13 cellular contexts compared by ENCODE assay signal in genomic region chr3:121654493-121655385, GRCh38. TPM values are rescaled to one million over a fixed set of nuclear protein-coding genes. Genes with fewer than 3 reads are reported as not detected.
DNase-seq lines count a peak whose midpoint lies in the region; ATAC-seq, FAIRE-seq and TF ChIP-seq lines count a peak whose summit lies in the region.
"Had no signal": no experiment of that assay in that cellular context is flagged by ENCODE, and none has a peak within 500 bp of the region (broad histone marks: within the 10 kb centered on the region; RNA-seq: fewer than 3 reads in every experiment).

No MANE protein-coding gene starts in this region.

- H3K9me3 ChIP-seq in SK-N-SH = no peaks in the 10 kb centered on the region; the same call in 1 of the 2 replicates

- H3K4me2 ChIP-seq in SK-N-SH = no peak overlapping the region

- peak; percentile 34 for DNase-seq in GM10248 (ENCODE audit: extremely low spot score)
- DNase-seq in activated naive CD8-positive, alpha-beta T cell treated with anti-CD3 and anti-CD28 coated beads for 36 hours = no peak
- DNase-seq in SK-N-SH = no peak
- DNase-seq in D721Med (ENCODE audit: insufficient read length, low spot score) = no peak
- no peak for DNase-seq in GOT3 (lab: John Stamatoyannopoulos, UW)
- DNase-seq: activated CD4-positive, CD25-positive, alpha-beta regulatory T cell treated with anti-CD3 and anti-CD28 coated beads, Interleukin-2, amount 50 U/mL, for 72 hours; DMS79; NCI-H526 treated with DMSO at 0.1 percent for 48 hours had no signal

- H3K9me3 Mint-ChIP-seq in activated naive CD8-positive, alpha-beta T cell treated with anti-CD3 and anti-CD28 coated beads for 36 hours = no peaks in the 10 kb centered on the region

- no peak overlapping the region for H3K4me3 ChIP-seq in SK-N-SH (ENCODE audit: low read depth in 2 of 2, low read length in 1 of 2)
- H3K4me3 ChIP-seq: cardiac muscle cell had no signal

- H3K27me3 ChIP-seq in SK-N-SH (ENCODE audit: insufficient read depth) = no peaks in the 10 kb centered on the region
- H3K27me3 ChIP-seq: cardiac muscle cell had no signal

- no peak for TF ChIP-seq EP300 in SK-N-SH (IDR thresholded peaks at IDR 0.05; ENCODE audit: borderline replicate concordance in 1 of 2, low read depth in 1 of 2, low read length in 1 of 2)

- ATAC-seq in GM19351 (IDR thresholded peaks at IDR 0.05; ENCODE audit: unreplicated experiment) = peak; percentile 79
- ATAC-seq in HG03064 (IDR thresholded peaks at IDR 0.05; ENCODE audit: low read depth, unreplicated experiment) = peak; percentile 84
- no peak for ATAC-seq in HG03025 (IDR thresholded peaks at IDR 0.05; ENCODE audit: low FRiP score, unreplicated experiment)

- no peaks in the 10 kb centered on the region for H3K27me3 Mint-ChIP-seq in activated naive CD8-positive, alpha-beta T cell treated with anti-CD3 and anti-CD28 coated beads for 36 hours

- peak overlapping the region; percentile 83 for H3K27ac Mint-ChIP-seq in activated naive CD8-positive, alpha-beta T cell treated with anti-CD3 and anti-CD28 coated beads for 36 hours

- peaks cover 71% of the 10 kb centered on the region for H3K4me1 Mint-ChIP-seq in activated naive CD8-positive, alpha-beta T cell treated with anti-CD3 and anti-CD28 coated beads for 36 hours

- H4K20me1 ChIP-seq in SK-N-SH (ENCODE audit: insufficient read depth) = no peaks in the 10 kb centered on the region

- FAIRE-seq in D721Med (lab: Jason Lieb, UNC) = no peak

- POLR2A ChIA-PET in GM10248 (lab: Yijun Ruan, JAX) = no interaction called here
- POLR2A ChIA-PET in SK-N-SH (lab: Yijun Ruan, JAX) = no interaction called here

- CTCF ChIA-PET in GM10248 (lab: Yijun Ruan, JAX) (interaction anchor here (1.1 to 2.1 kb wide), 2 partner anchors 110 to 739 kb away, joined by 3 to 6 read pairs; partner anchors contain the start of gene POLQ), SK-N-SH (lab: Yijun Ruan, JAX) (no interaction called here)

- H3K9ac ChIP-seq in SK-N-SH = no peak overlapping the region
- H3K9ac ChIP-seq: parathyroid adenoma had no signal

- H3K9me2 ChIP-seq in SK-N-SH = no peaks in the 10 kb centered on the region

- H3K36me3 ChIP-seq in SK-N-SH (replicated peaks in 1 of 2; ENCODE audit: control insufficient read depth in 1 of 2, insufficient read depth in 2 of 2, low read length in 1 of 2) = no peaks in the 10 kb centered on the region
- H3K36me3 ChIP-seq: cardiac muscle cell had no signal

- H3K4me3 Mint-ChIP-seq in activated naive CD8-positive, alpha-beta T cell treated with anti-CD3 and anti-CD28 coated beads for 36 hours = peak overlapping the region; percentile 11

- no peaks in the 10 kb centered on the region for H3K4me1 ChIP-seq in SK-N-SH (ENCODE audit: control insufficient read depth in 1 of 2, insufficient read depth in 2 of 2, low read depth in 1 of 2, low read length in 1 of 2)
- H3K4me1 ChIP-seq: parathyroid adenoma had no signal

- TF ChIP-seq RAD21 in SK-N-SH (IDR thresholded peaks at IDR 0.05; ENCODE audit: low read length) = no peak

- no peak for TF ChIP-seq CTCF in GM10248 (IDR thresholded peaks at IDR 0.05; ENCODE audit: control extremely low read depth, extremely low read depth, low read depth, missing control alignments)
- no peak for TF ChIP-seq CTCF in SK-N-SH (IDR thresholded peaks at IDR 0.05)
- TF ChIP-seq CTCF in D721Med (IDR thresholded peaks at IDR 0.05; ENCODE audit: insufficient read depth, missing control alignments) = no peak

- peaks cover 74% of the 10 kb centered on the region for H3K36me3 Mint-ChIP-seq in activated naive CD8-positive, alpha-beta T cell treated with anti-CD3 and anti-CD28 coated beads for 36 hours

- 58% methylated on average over 6 of the region's 6 CpGs for WGBS in SK-N-SH (ENCODE audit: low lambda C conversion rate)

- no peaks in the 10 kb centered on the region for H3K79me2 ChIP-seq in SK-N-SH (ENCODE audit: insufficient read depth)
- H3K79me2 ChIP-seq: parathyroid adenoma had no signal

- H3K27ac ChIP-seq in SK-N-SH (ENCODE audit: low read depth in 2 of 2, low read length in 1 of 2) = no peak overlapping the region
- H3K27ac ChIP-seq: cardiac muscle cell, parathyroid adenoma had no signal

- H3F3A ChIP-seq in SK-N-SH (replicated peaks; ENCODE audit: insufficient read depth) = no peaks in the 10 kb centered on the region

- H2AFZ ChIP-seq in SK-N-SH (ENCODE audit: low read depth) = no peak overlapping the region
- H2AFZ ChIP-seq: parathyroid adenoma had no signal

TF ChIP-seq in SK-N-SH, 30 proteins besides CTCF, POLR2A, EP300 and RAD21:
- TF ChIP-seq NRF1 (IDR thresholded peaks at IDR 0.05; ENCODE audit: low read depth, low read length) (no peak), PBX3 (IDR thresholded peaks at IDR 0.05) (no peak), FOXM1 (IDR thresholded peaks at IDR 0.05; ENCODE audit: low read depth) (no peak), REST (IDR thresholded peaks at IDR 0.05; ENCODE audit: low read depth, low read length) (no peak), USF1 (IDR thresholded peaks at IDR 0.05; ENCODE audit: borderline replicate concordance, low read depth) (no peak)
TF ChIP-seq in SK-N-SH: peak in this region for 0.

RNA-seq across cellular contexts. Expression of gene HCLS1, which starts 6.0 kb away (rescaled TPM):
- 100 to 1,000 TPM; 183 to 193 TPM for total RNA-seq in activated naive CD8-positive, alpha-beta T cell treated with anti-CD3 and anti-CD28 coated beads for 36 hours
- 0.23 and 0.29 TPM in 2 replicates for polyA plus RNA-seq in SK-N-SH (2012; rRNA removed)
- 0.14 and 0.18 TPM in 2 replicates for polyA plus RNA-seq in SK-N-SH (2012; cell fraction: cytosol; rRNA removed)
- polyA plus RNA-seq in SK-N-SH (2012; cell fraction: nucleus; rRNA removed) = 0.40 and 0.63 TPM in 2 replicates
